Comparison of ENCODE assay signal across 16 cellular contexts in genomic region chr13:55653497-55653896, GRCh38.
"Had no signal": no experiment of that assay in that cellular context is flagged by ENCODE, and none has a peak within 500 bp of the region (broad histone marks: within the 10 kb centered on the region; RNA-seq: fewer than 3 reads in every experiment).

No MANE protein-coding gene starts in this region.

- H3K36me3 Mint-ChIP-seq: activated CD8-positive, alpha-beta memory T cell treated with anti-CD3 and anti-CD28 coated beads, Interleukin-2, amount 10 ng/mL, durations not matched to agents 7 days and 5 days; activated naive CD8-positive, alpha-beta T cell treated with anti-CD3 and anti-CD28 coated beads, Interleukin-2, amount 10 ng/mL, durations not matched to agents 7 days and 5 days had no signal

- H3K27ac ChIP-seq: body of pancreas, left ventricle myocardium inferior, spleen had no signal

- H3K4me3 ChIP-seq: body of pancreas, left ventricle myocardium inferior, spleen had no signal

- H3K27me3 Mint-ChIP-seq: activated CD4-positive, alpha-beta memory T cell treated with anti-CD3 and anti-CD28 coated beads, Interleukin-2, amount 10 ng/mL, durations not matched to agents 7 days and 5 days; activated CD4-positive, alpha-beta T cell treated with anti-CD3 and anti-CD28 coated beads for 36 hours; activated CD8-positive, alpha-beta memory T cell treated with anti-CD3 and anti-CD28 coated beads, Interleukin-2, amount 10 ng/mL, durations not matched to agents 7 days and 5 days; activated naive CD8-positive, alpha-beta T cell treated with anti-CD3 and anti-CD28 coated beads, Interleukin-2, amount 10 ng/mL, durations not matched to agents 7 days and 5 days; effector memory CD8-positive, alpha-beta T cell had no signal

- H3K36me3 ChIP-seq: left ventricle myocardium inferior, spleen had no signal

- H3K4me1 Mint-ChIP-seq: activated CD4-positive, alpha-beta memory T cell treated with anti-CD3 and anti-CD28 coated beads, Interleukin-2, amount 10 ng/mL, durations not matched to agents 7 days and 5 days; activated CD4-positive, alpha-beta T cell treated with anti-CD3 and anti-CD28 coated beads for 36 hours; activated CD8-positive, alpha-beta memory T cell treated with anti-CD3 and anti-CD28 coated beads, Interleukin-2, amount 10 ng/mL, durations not matched to agents 7 days and 5 days; activated naive CD8-positive, alpha-beta T cell treated with anti-CD3 and anti-CD28 coated beads, Interleukin-2, amount 10 ng/mL, durations not matched to agents 7 days and 5 days; immature natural killer cell had no signal

- ATAC-seq: activated CD4-positive, alpha-beta T cell treated with anti-CD3 and anti-CD28 coated beads for 36 hours; activated CD8-positive, alpha-beta memory T cell treated with anti-CD3 and anti-CD28 coated beads, Interleukin-2, amount 10 ng/mL, durations not matched to agents 7 days and 5 days; body of pancreas; effector memory CD8-positive, alpha-beta T cell had no signal

- H3K27me3 ChIP-seq: body of pancreas, spleen had no signal

- H3K4me1 ChIP-seq: body of pancreas, left ventricle myocardium inferior, spleen had no signal

- H3K27ac Mint-ChIP-seq: activated CD4-positive, alpha-beta memory T cell treated with anti-CD3 and anti-CD28 coated beads, Interleukin-2, amount 10 ng/mL, durations not matched to agents 7 days and 5 days; activated CD4-positive, alpha-beta T cell treated with anti-CD3 and anti-CD28 coated beads for 36 hours; activated CD8-positive, alpha-beta memory T cell treated with anti-CD3 and anti-CD28 coated beads, Interleukin-2, amount 10 ng/mL, durations not matched to agents 7 days and 5 days; activated naive CD8-positive, alpha-beta T cell treated with anti-CD3 and anti-CD28 coated beads, Interleukin-2, amount 10 ng/mL, durations not matched to agents 7 days and 5 days; effector memory CD8-positive, alpha-beta T cell; immature natural killer cell had no signal

- H3K9me3 ChIP-seq: body of pancreas, left ventricle myocardium inferior, spleen had no signal

- DNase-seq: activated CD4-positive, alpha-beta memory T cell treated with anti-CD3 and anti-CD28 coated beads, Interleukin-2, amount 10 ng/mL, durations not matched to agents 7 days and 5 days; activated CD4-positive, alpha-beta T cell treated with anti-CD3 and anti-CD28 coated beads for 36 hours; activated CD8-positive, alpha-beta memory T cell treated with anti-CD3 and anti-CD28 coated beads, Interleukin-2, amount 10 ng/mL, durations not matched to agents 7 days and 5 days; activated naive CD4-positive, alpha-beta T cell treated with Interleukin-2 at 50 U/mL for 16 hours; activated naive CD8-positive, alpha-beta T cell treated with anti-CD3 and anti-CD28 coated beads, Interleukin-2, amount 10 ng/mL, durations not matched to agents 7 days and 5 days; amygdala; body of pancreas; effector memory CD8-positive, alpha-beta T cell; foreskin fibroblast; immature natural killer cell; kidney glomerular epithelial cell; left ventricle myocardium inferior; mammary epithelial cell; retina; spleen; stimulated activated naive CD4-positive, alpha-beta T cell had no signal

- H3K4me3 Mint-ChIP-seq: activated CD4-positive, alpha-beta memory T cell treated with anti-CD3 and anti-CD28 coated beads, Interleukin-2, amount 10 ng/mL, durations not matched to agents 7 days and 5 days; activated CD4-positive, alpha-beta T cell treated with anti-CD3 and anti-CD28 coated beads for 36 hours; activated CD8-positive, alpha-beta memory T cell treated with anti-CD3 and anti-CD28 coated beads, Interleukin-2, amount 10 ng/mL, durations not matched to agents 7 days and 5 days; activated naive CD8-positive, alpha-beta T cell treated with anti-CD3 and anti-CD28 coated beads, Interleukin-2, amount 10 ng/mL, durations not matched to agents 7 days and 5 days; effector memory CD8-positive, alpha-beta T cell; immature natural killer cell had no signal
